24 cellular contexts compared by ENCODE assay signal in genomic region chr12:91133871-91134270, GRCh38. TPM values are rescaled to one million over a fixed set of nuclear protein-coding genes. Genes with fewer than 3 reads are reported as not detected.
DNase-seq lines count a peak whose midpoint lies in the region; ATAC-seq and TF ChIP-seq lines count a peak whose summit lies in the region.
"Had no signal": no experiment of that assay in that cellular context is flagged by ENCODE, and none has a peak within 500 bp of the region (broad histone marks: within the 10 kb centered on the region; RNA-seq: fewer than 3 reads in every experiment).

No MANE protein-coding gene starts in this region.

- ATAC-seq in HG02642 (IDR thresholded peaks at IDR 0.05; ENCODE audit: poor library complexity, unreplicated experiment) (no peak), GM21515 (IDR thresholded peaks at IDR 0.05; ENCODE audit: unreplicated experiment) (no peak)
- ATAC-seq: activated CD4-positive, CD25-positive, alpha-beta regulatory T cell treated with anti-CD3 and anti-CD28 coated beads, Interleukin-2, amount 50 U/mL, for 24 hours; activated naive CD8-positive, alpha-beta T cell treated with anti-CD3 and anti-CD28 coated beads, Interleukin-2, amount 50 U/mL, for 24 hours; natural killer cell treated with Interleukin-12 subunit alpha and Interleukin-12 subunit beta and Interleukin-15 and Interleukin-18, amount 100 ng/mL, for 72 hours had no signal

- no peaks in the 10 kb centered on the region for H3K9me3 ChIP-seq in AG04450 (ENCODE audit: control insufficient read depth, insufficient read depth, low read length)
- H3K9me3 ChIP-seq: esophagus squamous epithelium, HAP-1, prostate gland, testis had no signal

- DNase-seq in AG04450 (ENCODE audit: low read depth, low spot score): peak; percentile 67
- DNase-seq in HS-27A (ENCODE audit: low read depth): peak; percentile 75
- DNase-seq in brain microvascular endothelial cell: peak; percentile 29
- DNase-seq in kidney tubule cell (ENCODE audit: low spot score): peak; percentile 3
- no peak for DNase-seq in C1 segment of cervical spinal cord (lab: John Stamatoyannopoulos, UW)
- DNase-seq in MV-4-11 (lab: John Stamatoyannopoulos, UW): no peak
- DNase-seq: activated naive CD8-positive, alpha-beta T cell treated with anti-CD3 and anti-CD28 coated beads, Interleukin-2, amount 50 U/mL, for 24 hours; effector memory CD4-positive, alpha-beta T cell; esophagus squamous epithelium; hippocampal formation; KBM-7; kidney glomerular epithelial cell; mesendoderm; NCI-H1105 treated with DMSO at 0.1 percent for 48 hours; NCI-H69; OCI-M1; testis had no signal

- H3K36me3 ChIP-seq in brain microvascular endothelial cell (replicated peaks): no peaks in the 10 kb centered on the region
- H3K36me3 ChIP-seq: esophagus squamous epithelium, HAP-1, prostate gland had no signal

- H3K27me3 ChIP-seq in AG04450 (ENCODE audit: control insufficient read depth, insufficient read depth, low read length) (no peaks in the 10 kb centered on the region), brain microvascular endothelial cell (replicated peaks) (no peaks in the 10 kb centered on the region)
- H3K27me3 ChIP-seq: esophagus squamous epithelium, testis had no signal

- in situ Hi-C loops in brain microvascular endothelial cell (cut with HindIII; ENCODE audit: low pct_ligation_motif_present, low sequenced_read_pairs): no loop called here

- no peak overlapping the region for H3K27ac ChIP-seq in AG04450 (ENCODE audit: low read depth, low read length)
- peak overlapping the region; percentile 16 for H3K27ac ChIP-seq in brain microvascular endothelial cell
- H3K27ac ChIP-seq: esophagus squamous epithelium, HL-60, prostate gland, testis had no signal

- TF ChIP-seq CTCF in AG04450 (IDR thresholded peaks at IDR 0.05; ENCODE audit: low read depth, low read length) (no peak), brain microvascular endothelial cell (IDR thresholded peaks at IDR 0.05; ENCODE audit: low read depth, low read length, missing control alignments) (no peak)

- no peak overlapping the region for H3K4me3 ChIP-seq in AG04450 (ENCODE audit: low read depth, low read length)
- H3K4me3 ChIP-seq in brain microvascular endothelial cell (ENCODE audit: low read depth, low read length): no peak overlapping the region
- H3K4me3 ChIP-seq: esophagus squamous epithelium, HAP-1, prostate gland, testis had no signal

- POLR2A ChIA-PET in AG04450 (lab: Yijun Ruan, JAX): no interaction called here

- CTCF ChIA-PET in AG04450 (lab: Charles Lee): no interaction called here

RNA-seq across cellular contexts. Expression of gene LUM, which starts 22.6 kb away (rescaled TPM):
- 236 and 307 TPM in 2 replicates for polyA plus RNA-seq in AG04450 (2011; rRNA removed)
- polyA minus RNA-seq in AG04450 (2011; rRNA and poly(A)+ RNA removed): 31.3 and 58.2 TPM in 2 replicates

RNA-seq across cellular contexts. Expression of gene DCN, which starts 48.7 kb away (rescaled TPM):
- polyA plus RNA-seq in AG04450 (2011; rRNA removed): 4,192 and 4,723 TPM in 2 replicates
- polyA minus RNA-seq in AG04450 (2011; rRNA and poly(A)+ RNA removed): 1,066 and 1,200 TPM in 2 replicates

Comparison
In these comparisons a context has a peak if more than half of its experiments do, and no peak if none do; other contexts are left out.
1. DNase-seq: peak in AG04450 (single experiment), HS-27A (single experiment), brain microvascular endothelial cell (single experiment) and kidney tubule cell (single experiment); none in C1 segment of cervical spinal cord (0 of 14) and MV-4-11 (single experiment).